Comparison of ENCODE assay signal across 9 cellular contexts in the genomic region with DNA sequence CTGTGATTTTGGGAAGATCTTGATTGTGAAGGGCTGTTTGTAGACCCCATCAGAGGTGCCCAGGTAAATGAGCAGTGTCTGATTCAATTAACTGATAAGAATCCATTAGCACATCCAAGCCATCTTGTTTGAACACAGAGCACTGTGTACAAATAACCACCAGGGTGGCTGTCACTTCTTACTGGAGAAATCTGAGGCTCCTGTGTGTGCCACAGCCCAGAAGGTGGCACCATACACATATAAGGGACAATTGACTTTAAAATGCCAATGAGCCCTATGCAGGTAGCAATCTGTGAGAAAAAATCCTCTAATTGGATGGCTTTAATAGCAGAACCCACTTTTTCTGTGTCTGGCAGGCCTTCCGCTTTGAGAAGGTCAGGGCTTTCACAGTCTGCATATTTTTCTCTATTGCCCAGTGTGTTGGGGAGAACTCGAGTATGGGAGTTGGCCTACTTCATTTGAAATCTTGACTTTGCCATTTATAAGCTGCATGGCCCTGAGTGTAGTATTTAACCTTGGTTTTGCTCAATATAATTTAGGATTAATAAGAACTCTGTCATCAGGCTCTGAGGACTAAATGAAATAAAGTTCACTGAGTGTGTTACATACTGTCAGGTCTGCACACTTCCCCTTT.
DNase-seq lines count a peak whose midpoint lies in the region; ATAC-seq, FAIRE-seq and TF ChIP-seq lines count a peak whose summit lies in the region.
"Had no signal": no experiment of that assay in that cellular context is flagged by ENCODE, and none has a peak within 500 bp of the region (broad histone marks: within the 10 kb centered on the region; RNA-seq: fewer than 3 reads in every experiment).

No MANE protein-coding gene starts in this region.

- no peak for FAIRE-seq in D721Med (lab: Jason Lieb, UNC)

- TF ChIP-seq CTCF in D721Med (IDR thresholded peaks at IDR 0.05; ENCODE audit: insufficient read depth, missing control alignments), result peak; percentile 72

- no peak for DNase-seq in D721Med (ENCODE audit: insufficient read length, low spot score)
- DNase-seq in NCI-H526 treated with DMSO at 0.1 percent for 48 hours (lab: John Stamatoyannopoulos, UW), result peak; percentile 2
- DNase-seq in inferior parietal cortex (ENCODE audit: extremely low spot score), result peak; percentile 25
- no peak for DNase-seq in stimulated activated CD8-positive, alpha-beta memory T cell treated with anti-CD3 and anti-CD28 coated beads, Interleukin-4, amount 100 ng/mL, for 48 hours
- DNase-seq: activated CD4-positive, alpha-beta T cell treated with anti-CD3 and anti-CD28 coated beads for 1 hour had no signal

- ATAC-seq in GM19395 (IDR thresholded peaks at IDR 0.05; ENCODE audit: unreplicated experiment), result peak; percentile 70
- no peak for ATAC-seq in GM21367 (IDR thresholded peaks at IDR 0.05; ENCODE audit: unreplicated experiment)
- ATAC-seq in HG02840 (IDR thresholded peaks at IDR 0.05; ENCODE audit: low FRiP score, unreplicated experiment), result no peak
- no peak for ATAC-seq in GM21360 (IDR thresholded peaks at IDR 0.05; ENCODE audit: unreplicated experiment)

Comparison
In these comparisons a context has a peak if more than half of its experiments do, and no peak if none do; other contexts are left out.
1. DNase-seq: peak in NCI-H526 treated with DMSO at 0.1 percent for 48 hours (single experiment) and inferior parietal cortex (single experiment); none in D721Med (single experiment) and stimulated activated CD8-positive, alpha-beta memory T cell treated with anti-CD3 and anti-CD28 coated beads, Interleukin-4, amount 100 ng/mL, for 48 hours (single experiment).